8 cellular contexts compared by ENCODE assay signal in genomic region chr19:9819590-9819898, GRCh38. TPM values are rescaled to one million over a fixed set of nuclear protein-coding genes. Genes with fewer than 3 reads are reported as not detected.
DNase-seq lines count a peak whose midpoint lies in the region; ATAC-seq and TF ChIP-seq lines count a peak whose summit lies in the region.

No MANE protein-coding gene starts in this region.

- H3K4me1 ChIP-seq in A673 (ENCODE audit: insufficient read depth, low read length, poor library complexity, severe bottlenecking) (peaks cover 6% of the 10 kb centered on the region), HAP-1 (peaks cover 12% of the 10 kb centered on the region; the same call in 1 of the 2 replicates), adrenal gland (replicated peaks in 1 of 2) (peaks cover 5 to 16% of the 10 kb centered on the region in 2 donors), lung (ENCODE audit: control insufficient read depth in 2 of 2, insufficient read depth in 2 of 2, low read length in 2 of 2) (peaks cover 0 to 4% of the 10 kb centered on the region in 2 donors), foreskin keratinocyte (no peaks in the 10 kb centered on the region)

- DNase-seq in A673 (ENCODE audit: low spot score): no peak
- no peak for DNase-seq in HAP-1 (ENCODE audit: low spot score in 2 of 2)
- DNase-seq in adrenal gland: no peak
- no peak for DNase-seq in lung (ENCODE audit: low spot score)
- DNase-seq in GM13976 (ENCODE audit: low spot score): no peak
- no peak for DNase-seq in foreskin keratinocyte
- no peak for DNase-seq in NCI-H1417 (lab: John Stamatoyannopoulos, UW)

- intact Hi-C loops in A673 (cut with micrococcal nuclease; ENCODE audit: unreplicated experiment) (no loop called here), adrenal gland (cut with DNase I) (loop anchor here in 1 of 2 donors (10.0 kb wide), 1 partner anchor 675 kb away; the partner anchor contains the start of gene ZNF317)

- H3K27ac ChIP-seq in A673 (ENCODE audit: low read depth, low read length, poor library complexity, severe bottlenecking) (peak overlapping the region; percentile 53), adrenal gland (peak overlapping the region in 3 of 5 donors; percentile 28 to 97 (median 68)), lung (ENCODE audit: low read depth in 1 of 2, low read length in 1 of 2) (peak overlapping the region; percentile 41 to 87), foreskin keratinocyte (no peak overlapping the region)

- POLR2A ChIA-PET in A673 (lab: Charles Lee; ENCODE audit: low non-redundant PET): no interaction called here

- H3K4me3 ChIP-seq in A673 (ENCODE audit: low read depth, low read length, poor library complexity, severe bottlenecking): peak overlapping the region; percentile 96
- H3K4me3 ChIP-seq in HAP-1: peak overlapping the region; percentile 13
- peak overlapping the region in 1 of 4 donors; percentile 28 for H3K4me3 ChIP-seq in adrenal gland
- H3K4me3 ChIP-seq in lung: peak overlapping the region; percentile 34

- H3K36me3 ChIP-seq in A673 (ENCODE audit: insufficient read depth, low read length, poor library complexity, severe bottlenecking) (peaks cover 9% of the 10 kb centered on the region), HAP-1 (replicated peaks) (no peaks in the 10 kb centered on the region; the same call in none of the 2 replicates), adrenal gland (replicated peaks in 1 of 2) (peaks cover 0 to 2% of the 10 kb centered on the region in 2 donors), lung (ENCODE audit: control insufficient read depth in 2 of 2, insufficient read depth in 2 of 2, low read length in 2 of 2) (peaks cover 0 to 4% of the 10 kb centered on the region in 2 donors)

- in situ Hi-C loops in HAP-1 (cut with MboI; ENCODE audit: low sequenced_read_pairs) (no loop called here), GM13976 (cut with MboI; ENCODE audit: low sequenced_read_pairs, unreplicated experiment) (no loop called here)

- WGBS in adrenal gland, 4 donors: 0 to 3% (median 0%) methylated on average over 11 to 21 of the region's 21 CpGs
- 0 to 1% methylated on average over 21 of the region's 21 CpGs for WGBS in lung, 2 donors

- no peak for TF ChIP-seq POLR2A in adrenal gland (IDR thresholded peaks at IDR 0.05)

- H3K9me3 ChIP-seq in A673 (ENCODE audit: low read depth, low read length, poor library complexity, severe bottlenecking): no peaks in the 10 kb centered on the region
- peaks cover 7% of the 10 kb centered on the region for H3K9me3 ChIP-seq in HAP-1
- no peaks in the 10 kb centered on the region for H3K9me3 ChIP-seq in adrenal gland (replicated peaks in 1 of 3)
- peaks cover 0 to 2% of the 10 kb centered on the region in 2 donors for H3K9me3 ChIP-seq in lung (ENCODE audit: control insufficient read depth in 2 of 2, insufficient read depth in 1 of 2, low read length in 1 of 2)

- TF ChIP-seq CTCF in A673 (conservative IDR thresholded peaks at IDR 0.05; ENCODE audit: low read depth, low read length) (no peak), adrenal gland (IDR thresholded peaks at IDR 0.05) (no peak), lung (IDR thresholded peaks at IDR 0.05; ENCODE audit: control extremely low read depth, extremely low read depth) (no peak), GM13976 (IDR thresholded peaks at IDR 0.05; ENCODE audit: borderline replicate concordance, control extremely low read depth, extremely low read depth, insufficient read depth, missing control alignments) (no peak), foreskin keratinocyte (conservative IDR thresholded peaks at IDR 0.05) (no peak)

- CTCF ChIA-PET in A673 (lab: Charles Lee): no interaction called here

- no TSS peak for BruUV-seq in A673 (replicated peaks; lab: Mats Ljungman, UMichigan)

- no peak for ATAC-seq in lung (ENCODE audit: insufficient read depth, low FRiP score)
- ATAC-seq in foreskin keratinocyte: no peak
- ATAC-seq in HG02852 (IDR thresholded peaks at IDR 0.05; ENCODE audit: unreplicated experiment): no peak

- H3K27me3 ChIP-seq in A673 (replicated peaks; ENCODE audit: insufficient read depth, low read depth, low read length, poor library complexity) (no peaks in the 10 kb centered on the region), HAP-1 (ENCODE audit: low read depth) (no peaks in the 10 kb centered on the region), adrenal gland (no peaks in the 10 kb centered on the region), lung (ENCODE audit: control insufficient read depth, insufficient read depth) (no peaks in the 10 kb centered on the region), foreskin keratinocyte (no peaks in the 10 kb centered on the region)

RNA-seq across cellular contexts. Expression of gene FBXL12, which starts 0.7 kb away (rescaled TPM):
- total RNA-seq in A673 (2021): 21.7 and 26.4 TPM in 2 replicates
- 10 to 100 TPM; 12.4 to 23.7 (median 20.7) TPM for total RNA-seq in adrenal gland
- 10 to 100 TPM in 2 of 3 donors, 1 to 10 TPM in 1; 6.6 to 31.7 (median 30.6) TPM for polyA plus RNA-seq in adrenal gland
- total RNA-seq in lung: 10 to 100 TPM; 23.1 to 26.7 TPM
- polyA plus RNA-seq in lung: 10 to 100 TPM; 18.8 to 27.0 TPM
- total RNA-seq in foreskin keratinocyte: 16.6 and 18.1 TPM in 2 replicates
- polyA plus RNA-seq in foreskin keratinocyte: 16.9 TPM in 2 replicates

RNA-seq across cellular contexts. Expression of gene UBL5, which starts 8.2 kb away (rescaled TPM):
- total RNA-seq in A673 (2021) (327 and 383 TPM in 2 replicates), adrenal gland (100 to 1,000 TPM; 410 to 722 (median 460) TPM), lung (100 to 1,000 TPM; 102 to 262 TPM), foreskin keratinocyte (412 TPM in 2 replicates)
- polyA plus RNA-seq in adrenal gland (1,000 to 10,000 TPM in 2 of 3 donors, 100 to 1,000 TPM in 1; 352 to 2,424 (median 1,146) TPM), lung (1,000 to 10,000 TPM in 1 of 2 donors, 100 to 1,000 TPM in 1; 611 to 1,378 TPM), foreskin keratinocyte (708 and 777 TPM in 2 replicates)

RNA-seq across cellular contexts. Expression of gene PIN1, which starts 15.6 kb away (rescaled TPM):
- 177 and 179 TPM in 2 replicates for total RNA-seq in A673 (2021)
- 100 to 1,000 TPM in 7 of 8 donors, 10 to 100 TPM in 1; 75.5 to 177 (median 120) TPM for total RNA-seq in adrenal gland
- 10 to 100 TPM; 28.5 to 95.2 (median 94.1) TPM for polyA plus RNA-seq in adrenal gland
- 10 to 100 TPM; 77.4 to 81.1 TPM for total RNA-seq in lung
- polyA plus RNA-seq in lung: 100 to 1,000 TPM in 1 of 2 donors, 10 to 100 TPM in 1; 69.8 to 108 TPM
- 81.7 and 89.0 TPM in 2 replicates for total RNA-seq in foreskin keratinocyte
- polyA plus RNA-seq in foreskin keratinocyte: 130 and 131 TPM in 2 replicates

RNA-seq across cellular contexts. Expression of gene ZNF846, which starts 51.0 kb away (rescaled TPM):
- total RNA-seq in A673 (2021): 3.9 and 7.7 TPM in 2 replicates
- total RNA-seq in adrenal gland: 10 to 100 TPM in 4 of 8 donors, 1 to 10 TPM in 4; 7.1 to 20.3 (median 9.9) TPM
- polyA plus RNA-seq in adrenal gland: 10 to 100 TPM in 1 of 3 donors, 1 to 10 TPM in 2; 5.2 to 24.8 (median 7.9) TPM
- 10 to 100 TPM; 10.5 to 30.9 TPM for total RNA-seq in lung
- 1 to 10 TPM; 3.2 to 7.4 TPM for polyA plus RNA-seq in lung
- total RNA-seq in foreskin keratinocyte: 4.0 and 5.4 TPM in 2 replicates
- 2.1 and 2.2 TPM in 2 replicates for polyA plus RNA-seq in foreskin keratinocyte
